ENCODE assay signal across 7 cellular contexts in the genomic region with DNA sequence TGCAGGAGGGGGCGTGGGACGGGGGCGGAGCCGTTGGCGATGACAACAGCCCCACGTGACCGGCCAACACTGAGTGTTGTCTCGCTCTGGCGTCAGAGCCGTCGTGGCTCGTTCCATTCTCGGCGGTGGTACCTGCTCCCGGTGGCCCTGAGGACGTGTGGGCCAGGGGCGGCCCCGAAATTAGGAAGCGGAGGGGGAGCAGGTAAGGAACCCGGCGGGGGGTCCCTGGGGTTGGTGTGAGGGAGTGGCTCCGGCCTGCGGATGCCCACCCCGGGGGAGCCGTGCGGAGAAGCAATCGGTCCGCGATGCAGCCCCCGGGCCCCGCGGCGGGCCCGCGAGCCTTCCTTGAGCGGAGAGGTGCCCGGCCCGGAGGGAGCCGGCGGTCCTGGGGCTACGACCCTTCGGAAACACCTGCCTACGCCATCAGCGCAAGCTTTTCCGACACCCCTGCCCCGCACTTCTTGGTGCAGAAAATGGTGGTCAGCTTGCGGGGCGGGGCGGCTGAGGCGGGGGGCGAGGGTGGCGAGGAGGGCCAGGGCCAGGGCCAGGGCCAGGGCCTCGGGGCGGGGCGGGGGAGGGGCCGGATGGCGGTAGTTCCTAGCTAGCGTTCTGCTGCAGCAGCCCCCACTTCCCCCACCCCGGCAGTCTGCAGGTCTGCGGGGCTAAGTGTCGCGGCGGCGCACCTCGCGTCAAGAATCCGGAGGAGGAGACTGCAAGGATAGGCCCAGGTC. TPM values are rescaled to one million over a fixed set of nuclear protein-coding genes. Genes with fewer than 3 reads are reported as not detected.
DNase-seq lines count a peak whose midpoint lies in the region; ATAC-seq lines count a peak whose summit lies in the region.

A gene with protein sequence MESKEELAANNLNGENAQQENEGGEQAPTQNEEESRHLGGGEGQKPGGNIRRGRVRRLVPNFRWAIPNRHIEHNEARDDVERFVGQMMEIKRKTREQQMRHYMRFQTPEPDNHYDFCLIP (plus strand): TSS at position 72 of the 731 bp plus-strand sequence. CDS start 1,046 bp downstream, outside the sequence.

- DNase-seq in NCI-H2171 treated with DMSO at 0.1 percent for 48 hours (lab: John Stamatoyannopoulos, UW): peak; percentile 55
- DNase-seq in activated CD8-positive, alpha-beta memory T cell treated with anti-CD3 and anti-CD28 coated beads for 1 hour (ENCODE audit: extremely low read depth in 1 of 2, low read depth in 1 of 2): peak; percentile 55 to 66
- peak; percentile 73 for DNase-seq in effector CD4-positive, alpha-beta T cell
- DNase-seq in lung microvascular endothelial cell (ENCODE audit: low read depth in 2 of 2): peak; percentile 64 to 78
- DNase-seq in stimulated activated CD4-positive, alpha-beta T cell treated with anti-CD3 and anti-CD28 coated beads, TNF-alpha, amount 100 ng/mL, for 1 hour (ENCODE audit: low read depth in 3 of 3, low spot score in 1 of 3): peak; percentile 44 to 65 (median 47)

- ATAC-seq in GM18858 (IDR thresholded peaks at IDR 0.05; ENCODE audit: unreplicated experiment) (peak; percentile 87), HG02885 (IDR thresholded peaks at IDR 0.05; ENCODE audit: poor library complexity, unreplicated experiment) (peak; percentile 81)

RNA-seq across cellular contexts. Expression of the gene that starts here (rescaled TPM):
- 18.5 and 25.2 TPM in 2 replicates for total RNA-seq in lung microvascular endothelial cell

Comparison
In these comparisons a context has a peak if more than half of its experiments do, and no peak if none do; other contexts are left out.
1. Peak in every context shown above with its lines: DNase-seq and ATAC-seq.